26 cellular contexts compared by ENCODE assay signal in genomic region chr21:45872902-45873301, GRCh38.
"Had no signal": no experiment of that assay in that cellular context is flagged by ENCODE, and none has a peak within 500 bp of the region (broad histone marks: within the 10 kb centered on the region; RNA-seq: fewer than 3 reads in every experiment).

No MANE protein-coding gene starts in this region.

- H3K9me3 ChIP-seq: colonic mucosa, esophagus squamous epithelium, pancreas, psoas muscle, spleen, tibial nerve had no signal

- H3K4me1 ChIP-seq: colonic mucosa, pancreas, psoas muscle, tibial nerve had no signal

- H3K27ac ChIP-seq: colonic mucosa, epithelial cell of prostate, esophagus squamous epithelium, pancreas, psoas muscle, spleen, tibial nerve, WERI-Rb-1 had no signal

- H3K36me3 Mint-ChIP-seq: activated naive CD4-positive, alpha-beta T cell treated with anti-CD3 and anti-CD28 coated beads, Interleukin-2, amount 50 U/mL, for 72 hours; mesothelial cell of epicardium; naive B cell had no signal

- H3K36me3 ChIP-seq: colonic mucosa, esophagus squamous epithelium, pancreas, spleen, WERI-Rb-1 had no signal

- H3K9me3 Mint-ChIP-seq: activated CD4-positive, alpha-beta memory T cell treated with anti-CD3 and anti-CD28 coated beads, Interleukin-2, amount 10 ng/mL, durations not matched to agents 7 days and 5 days; activated CD4-positive, alpha-beta T cell treated with anti-CD3 and anti-CD28 coated beads, Interleukin-2, amount 10 ng/mL, durations not matched to agents 7 days and 5 days; activated naive CD4-positive, alpha-beta T cell treated with anti-CD3 and anti-CD28 coated beads, Interleukin-2, amount 50 U/mL, for 72 hours; activated T-cell treated with anti-CD3 and anti-CD28 coated beads, Interleukin-2, amount 50 U/mL, for 4 hours; mesothelial cell of epicardium; naive B cell; neural crest cell had no signal

- H3K4me3 Mint-ChIP-seq: activated CD4-positive, alpha-beta memory T cell treated with anti-CD3 and anti-CD28 coated beads, Interleukin-2, amount 10 ng/mL, durations not matched to agents 7 days and 5 days; activated CD4-positive, alpha-beta T cell treated with anti-CD3 and anti-CD28 coated beads, Interleukin-2, amount 10 ng/mL, durations not matched to agents 7 days and 5 days; activated T-cell treated with anti-CD3 and anti-CD28 coated beads, Interleukin-2, amount 50 U/mL, for 4 hours; mesothelial cell of epicardium; naive B cell; neural crest cell had no signal

- H3K4me3 ChIP-seq: colonic mucosa, esophagus squamous epithelium, pancreas, psoas muscle, spleen, tibial nerve had no signal

- H3K27ac Mint-ChIP-seq: activated CD4-positive, alpha-beta memory T cell treated with anti-CD3 and anti-CD28 coated beads, Interleukin-2, amount 10 ng/mL, durations not matched to agents 7 days and 5 days; activated CD4-positive, alpha-beta T cell treated with anti-CD3 and anti-CD28 coated beads, Interleukin-2, amount 10 ng/mL, durations not matched to agents 7 days and 5 days; activated naive CD4-positive, alpha-beta T cell treated with anti-CD3 and anti-CD28 coated beads, Interleukin-2, amount 50 U/mL, for 72 hours; mesothelial cell of epicardium had no signal

- H3K4me1 Mint-ChIP-seq: activated CD4-positive, alpha-beta memory T cell treated with anti-CD3 and anti-CD28 coated beads, Interleukin-2, amount 10 ng/mL, durations not matched to agents 7 days and 5 days; activated CD4-positive, alpha-beta T cell treated with anti-CD3 and anti-CD28 coated beads, Interleukin-2, amount 10 ng/mL, durations not matched to agents 7 days and 5 days had no signal

- ATAC-seq: activated naive CD4-positive, alpha-beta T cell treated with anti-CD3 and anti-CD28 coated beads, Interleukin-2, amount 50 U/mL, for 72 hours; activated T-cell treated with anti-CD3 and anti-CD28 coated beads, Interleukin-2, amount 50 U/mL, for 4 hours; left ventricle myocardium superior; pancreas; psoas muscle had no signal

- H3K27me3 ChIP-seq: colonic mucosa, pancreas, tibial nerve had no signal

- DNase-seq: activated CD4-positive, alpha-beta memory T cell treated with anti-CD3 and anti-CD28 coated beads, Interleukin-2, amount 10 ng/mL, durations not matched to agents 7 days and 5 days; activated CD4-positive, alpha-beta T cell treated with anti-CD3 and anti-CD28 coated beads for 1 hour; activated CD4-positive, alpha-beta T cell treated with anti-CD3 and anti-CD28 coated beads, Interleukin-2, amount 10 ng/mL, durations not matched to agents 7 days and 5 days; activated CD8-positive, alpha-beta memory T cell treated with anti-CD3 and anti-CD28 coated beads, Interleukin-2, amount 50 U/mL, for 48 hours; activated naive CD4-positive, alpha-beta T cell; activated T-cell treated with anti-CD3 and anti-CD28 coated beads, Interleukin-2, amount 50 U/mL, for 4 hours; cerebellar nuclear complex; colonic mucosa; effector CD8-positive, alpha-beta T cell; esophagus squamous epithelium; foreskin melanocyte; islet precursor cell; left ventricle myocardium superior; naive B cell; nucleus accumbens; pancreas; psoas muscle; stimulated activated naive CD4-positive, alpha-beta T cell; T-helper 1 cell; WERI-Rb-1 had no signal

- H3K27me3 Mint-ChIP-seq: activated CD4-positive, alpha-beta T cell treated with anti-CD3 and anti-CD28 coated beads, Interleukin-2, amount 10 ng/mL, durations not matched to agents 7 days and 5 days had no signal
